In the genomic region with DNA sequence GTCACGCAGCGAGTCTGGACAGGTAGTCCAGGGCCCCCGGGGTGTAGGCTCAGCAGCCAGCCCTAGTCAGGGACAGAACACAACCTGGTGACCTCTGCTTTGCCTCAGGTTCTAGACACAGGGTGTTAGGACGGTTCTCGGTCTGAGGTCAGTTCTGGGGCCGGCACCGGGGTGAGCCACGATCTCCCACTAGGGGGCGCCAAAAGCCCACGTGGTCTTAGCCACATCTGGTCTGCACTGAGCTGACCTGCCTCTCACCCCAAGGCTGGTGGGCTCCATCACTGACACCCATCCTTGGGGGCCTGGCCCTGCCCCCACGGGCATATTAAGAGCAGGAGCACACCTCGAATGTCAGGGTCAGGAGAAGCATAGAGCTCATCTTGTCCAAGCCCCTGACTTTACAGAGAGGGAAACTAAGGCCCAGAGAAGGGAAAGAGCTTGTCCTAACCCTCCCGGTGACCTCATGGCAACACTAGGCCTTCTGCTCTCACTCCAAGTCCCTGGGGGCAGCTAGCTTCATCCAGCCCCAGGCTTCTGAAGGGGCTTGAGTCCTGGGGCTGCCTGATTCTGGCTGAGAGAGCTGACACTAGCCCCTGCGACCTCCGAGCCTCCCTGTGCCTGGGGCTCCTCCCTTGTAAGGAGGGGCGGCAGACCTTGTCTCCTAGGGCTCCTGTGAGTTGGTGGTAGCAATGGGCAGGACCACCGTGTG, we compare ENCODE assay signal across 8 cellular contexts. TPM values are rescaled to one million over a fixed set of nuclear protein-coding genes. Genes with fewer than 3 reads are reported as not detected.
DNase-seq lines count a peak whose midpoint lies in the region; ATAC-seq, FAIRE-seq and TF ChIP-seq lines count a peak whose summit lies in the region.

No MANE protein-coding gene starts in this region.

- DNase-seq in Ammon's horn (ENCODE audit: low spot score) (peak; percentile 48), HTR-8/SVneo (ENCODE audit: insufficient read length, low spot score) (peak; percentile 95), SHP77 treated with DMSO at 0.1 percent for 48 hours (lab: John Stamatoyannopoulos, UW) (peak; percentile 69), frontal cortex (ENCODE audit: low spot score in 2 of 2) (peak; percentile 54 to 76), ovary (peak; percentile 57 to 84 (median 75)), upper lobe of right lung (peak; percentile 91)
- DNase-seq in activated T-helper 9 cell treated with anti-CD3 and anti-CD28 coated beads, Interleukin-2, amount 50 U/mL, for 16 hours (ENCODE audit: low read depth) = peak; percentile 68

- no peak for TF ChIP-seq POLR2A in ovary (IDR thresholded peaks at IDR 0.05)

- H3K27ac ChIP-seq in ovary = no peak overlapping the region
- no peak overlapping the region for H3K27ac ChIP-seq in upper lobe of right lung

- H3K4me3 ChIP-seq in ovary = no peak overlapping the region
- H3K4me3 ChIP-seq in upper lobe of right lung = no peak overlapping the region

- H3K9me3 ChIP-seq in ovary (no peaks in the 10 kb centered on the region), upper lobe of right lung (no peaks in the 10 kb centered on the region)

- TF ChIP-seq CTCF in ovary (IDR thresholded peaks at IDR 0.05) (peak; percentile 9 to 74 (median 64)), upper lobe of right lung (IDR thresholded peaks at IDR 0.05) (peak; percentile 94)

- no peak for TF ChIP-seq EP300 in ovary (IDR thresholded peaks at IDR 0.05)

- intact Hi-C loops in ovary (cut with DNase I) = no loop called here
- intact Hi-C loops in upper lobe of right lung (cut with DNase I) = no loop called here

- H3K4me1 ChIP-seq in ovary (ENCODE audit: insufficient read depth) (no peaks in the 10 kb centered on the region), upper lobe of right lung (peaks cover 3% of the 10 kb centered on the region)

- ATAC-seq in GM19035 (IDR thresholded peaks at IDR 0.05; ENCODE audit: unreplicated experiment) (peak; percentile 80), upper lobe of right lung (peak; percentile 91)

- FAIRE-seq in HTR-8/SVneo (lab: Jason Lieb, UNC) = peak; percentile 74
- no peak for FAIRE-seq in frontal cortex (lab: Jason Lieb, UNC)

- no peaks in the 10 kb centered on the region for H3K36me3 ChIP-seq in ovary
- H3K36me3 ChIP-seq in upper lobe of right lung = no peaks in the 10 kb centered on the region

- WGBS in ovary, 3 donors = 40 to 46% (median 44%) methylated on average over 17 of the region's 17 CpGs

- H3K27me3 ChIP-seq in ovary (no peaks in the 10 kb centered on the region), upper lobe of right lung (no peaks in the 10 kb centered on the region)

RNA-seq across cellular contexts. Expression of a gene that starts 9.0 kb away (rescaled TPM):
- not detected for total RNA-seq in frontal cortex
- under 1 TPM in 3 of 7 donors, not detected in 4; 0.05 to 0.38 (median 0.12) TPM for total RNA-seq in ovary
- polyA plus RNA-seq in ovary = under 1 TPM in 1 of 2 donors, not detected in 1; 0.18 TPM
- not detected for total RNA-seq in upper lobe of right lung

RNA-seq across cellular contexts. Expression of a gene that starts 43.6 kb away (rescaled TPM):
- total RNA-seq in frontal cortex (0.41 TPM), ovary (1 to 10 TPM; 2.1 to 5.1 (median 2.6) TPM), upper lobe of right lung (8.3 TPM)
- 1 to 10 TPM in 1 of 2 donors, under 1 TPM in 1; 0.93 to 1.3 TPM for polyA plus RNA-seq in ovary
